8 cellular contexts compared by ENCODE assay signal in the genomic region with DNA sequence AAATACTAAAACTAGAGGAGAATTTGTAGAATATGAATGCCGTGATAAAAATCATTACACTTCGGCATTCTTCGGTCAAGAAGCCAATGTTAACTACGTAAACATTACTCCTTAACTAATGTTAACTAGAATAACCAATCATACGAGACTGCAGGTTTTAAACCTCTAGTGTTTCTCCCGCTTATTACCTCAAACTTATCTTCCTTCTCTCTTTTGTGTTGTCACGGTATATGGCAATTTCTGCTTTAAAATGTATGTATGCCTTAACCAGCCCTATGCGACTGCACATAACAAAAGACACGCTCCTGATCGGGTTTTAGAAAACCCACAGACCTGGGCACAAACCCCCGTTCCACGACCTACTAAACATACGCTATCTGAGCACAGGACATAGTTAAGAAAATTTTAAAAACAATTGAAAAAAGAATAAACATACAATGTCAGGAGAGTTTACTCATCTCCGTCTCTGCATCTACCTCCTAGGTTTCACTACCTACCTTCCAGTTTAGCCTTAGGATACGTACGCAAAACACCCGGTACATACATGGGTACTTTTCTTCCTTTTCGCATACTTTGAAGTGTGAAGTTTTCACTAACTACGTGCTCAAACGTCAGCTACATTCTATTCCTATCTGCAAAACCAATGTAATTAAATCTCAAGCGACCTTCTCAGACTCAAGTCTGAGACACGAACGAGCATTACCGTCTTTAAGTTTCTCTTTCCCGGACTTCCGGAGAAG. TPM values are rescaled to one million over a fixed set of nuclear protein-coding genes. Genes with fewer than 3 reads are reported as not detected.
A peak's percentile ranks its signal among the peaks of the same experiment; 100 is the strongest.
DNase-seq lines count a peak whose midpoint lies in the region; ATAC-seq, FAIRE-seq and TF ChIP-seq lines count a peak whose summit lies in the region.

No MANE protein-coding gene starts in this region.

- peak; percentile 26 for FAIRE-seq in endothelial cell of umbilical vein (lab: Jason Lieb, UNC)

- peak overlapping the region; percentile 99 for H2BK5ac ChIP-seq in neuronal stem cell (ENCODE audit: low read length)

- peaks cover 31% of the 10 kb centered on the region for H3K4me1 ChIP-seq in endothelial cell of umbilical vein (ENCODE audit: control insufficient read depth, extremely low read depth, insufficient read depth, low read length)
- H3K4me1 ChIP-seq in neuronal stem cell (ENCODE audit: control insufficient read depth in 2 of 2, insufficient read depth in 1 of 2, low read depth in 1 of 2, low read length in 2 of 2) = peaks cover 2% of the 10 kb centered on the region in 2 donors

- H3K79me2 ChIP-seq in endothelial cell of umbilical vein (ENCODE audit: control insufficient read depth, insufficient read depth, low read length) = peaks cover 54% of the 10 kb centered on the region

- no peaks in the 10 kb centered on the region for H3K9me3 ChIP-seq in endothelial cell of umbilical vein (replicated peaks; ENCODE audit: control insufficient read depth, insufficient read depth, low read length)
- H3K9me3 ChIP-seq in neuronal stem cell (replicated peaks in 1 of 2; ENCODE audit: control insufficient read depth in 2 of 2, insufficient read depth in 1 of 2, low read depth in 1 of 2, low read length in 2 of 2) = no peaks in the 10 kb centered on the region

- H3K4ac ChIP-seq in neuronal stem cell (ENCODE audit: low read length) = no peak overlapping the region

- peak overlapping the region; percentile 99 for H3K4me3 ChIP-seq in BJ (ENCODE audit: low read depth, low read length)
- H3K4me3 ChIP-seq in endothelial cell of umbilical vein (replicated peaks in 1 of 3; ENCODE audit: insufficient read depth in 1 of 3, low read depth in 1 of 3, low read length in 3 of 3) = peak overlapping the region; percentile 50 to 95 (median 83)
- H3K4me3 ChIP-seq in neuronal stem cell (ENCODE audit: low read length in 2 of 2) = peak overlapping the region; percentile 95 to 100

- no peaks in the 10 kb centered on the region for H3K9me1 ChIP-seq in endothelial cell of umbilical vein (replicated peaks; ENCODE audit: control insufficient read depth, extremely low read depth, insufficient read depth, low read length)

- peak overlapping the region; percentile 79 for H2BK120ac ChIP-seq in neuronal stem cell (ENCODE audit: low read depth, low read length)

- H2AFZ ChIP-seq in endothelial cell of umbilical vein (ENCODE audit: low read depth, low read length) = peak overlapping the region; percentile 94
- H2AFZ ChIP-seq in neuronal stem cell (ENCODE audit: low read length) = peak overlapping the region; percentile 88

- POLR2A ChIA-PET in BJ (lab: Charles Lee) (interaction anchor here (0.6 kb wide), 1 partner anchor 120 kb away, joined by 3 read pairs; no protein-coding TSS in a partner anchor), endothelial cell of umbilical vein (lab: Charles Lee) (no interaction called here)

- dilution Hi-C loops in endothelial cell of umbilical vein (cut with MboI; ENCODE audit: extremely low pct_ligation_motif_present, low sequenced_read_pairs) = no loop called here

- no peaks in the 10 kb centered on the region for H3K27me3 ChIP-seq in BJ (ENCODE audit: control insufficient read depth, insufficient read depth, low read length)
- H3K27me3 ChIP-seq in endothelial cell of umbilical vein (ENCODE audit: control insufficient read depth in 2 of 2, insufficient read depth in 2 of 2, low read length in 2 of 2) = peaks cover 0 to 3% of the 10 kb centered on the region in 2 experiments
- no peaks in the 10 kb centered on the region for H3K27me3 ChIP-seq in neuronal stem cell (ENCODE audit: control insufficient read depth in 3 of 3, insufficient read depth in 3 of 3, low read depth in 1 of 3, low read length in 3 of 3)

- no peak for TF ChIP-seq POLR2A in endothelial cell of umbilical vein (IDR thresholded peaks at IDR 0.05; ENCODE audit: low read depth, low read length)

- H3K18ac ChIP-seq in neuronal stem cell (ENCODE audit: low read length) = peak overlapping the region; percentile 96

- H2BK12ac ChIP-seq in neuronal stem cell (ENCODE audit: low read length) = no peak overlapping the region

- BruUV-seq in endothelial cell of umbilical vein (replicated peaks; lab: Mats Ljungman, UMichigan) = TSS peak; percentile 18

- intact Hi-C loops in endothelial cell of umbilical vein (cut with micrococcal nuclease) = loop anchor here (1.0 to 10.0 kb wide), 4 partner anchors 314 to 536 kb away; a partner anchor contains a TSS

- no CpG with 5 or more reads among the region's 26 CpGs for WGBS in neuronal stem cell (ENCODE audit: extremely low coverage in 2 of 2, insufficient read length in 2 of 2, insufficient replicate concordance in 1 of 2), 2 donors

- no peak overlapping the region for H4K8ac ChIP-seq in neuronal stem cell (ENCODE audit: low read depth, low read length)

- H2AK5ac ChIP-seq in neuronal stem cell (ENCODE audit: low read depth, low read length) = no peak overlapping the region

- CTCF ChIA-PET in BJ (lab: Yijun Ruan, JAX) (interaction anchor here (5.4 kb wide), 1 partner anchor 194 kb away, joined by 84 read pairs; no protein-coding TSS in a partner anchor), endothelial cell of umbilical vein (lab: Charles Lee) (interaction anchor here (2.7 kb wide), 1 partner anchor 13 kb away, joined by 7 read pairs; no protein-coding TSS in a partner anchor)

- H4K91ac ChIP-seq in neuronal stem cell (ENCODE audit: low read depth, low read length, poor library complexity) = no peak overlapping the region

- peak overlapping the region; percentile 97 for H2BK15ac ChIP-seq in neuronal stem cell (ENCODE audit: low read length)

- H3K23ac ChIP-seq in neuronal stem cell (ENCODE audit: low read depth, low read length, poor library complexity) = no peak overlapping the region

- H3K36me3 ChIP-seq in BJ (ENCODE audit: control insufficient read depth, insufficient read depth, low read length) (peaks cover 4% of the 10 kb centered on the region), endothelial cell of umbilical vein (ENCODE audit: control insufficient read depth in 2 of 2, extremely low read depth in 1 of 2, insufficient read depth in 2 of 2, low read length in 2 of 2) (peaks cover 8 to 10% of the 10 kb centered on the region in 2 experiments), neuronal stem cell (replicated peaks in 1 of 2; ENCODE audit: control insufficient read depth in 2 of 2, insufficient read depth in 2 of 2, low read length in 2 of 2) (peaks cover 3 to 33% of the 10 kb centered on the region in 2 donors)

- H3K27ac ChIP-seq in endothelial cell of umbilical vein (ENCODE audit: insufficient read depth, low read depth, low read length) (peak overlapping the region; percentile 93), neuronal stem cell (replicated peaks; ENCODE audit: low read length) (peak overlapping the region; percentile 99)

- H3K4me2 ChIP-seq in endothelial cell of umbilical vein (ENCODE audit: insufficient read depth, low read length) (peak overlapping the region; percentile 98), neuronal stem cell (ENCODE audit: insufficient read depth, low read length, poor library complexity, severe bottlenecking) (peak overlapping the region; percentile 38)

- TF ChIP-seq CTCF in BJ (IDR thresholded peaks at IDR 0.05; ENCODE audit: insufficient read depth, low read depth, low read length) (no peak), endothelial cell of umbilical vein (IDR thresholded peaks at IDR 0.05; ENCODE audit: extremely low read depth in 1 of 2, insufficient read depth in 1 of 2, low read depth in 1 of 2, low read length in 2 of 2) (no peak)

- peaks cover 5% of the 10 kb centered on the region for H4K20me1 ChIP-seq in endothelial cell of umbilical vein (replicated peaks; ENCODE audit: control insufficient read depth, extremely low read depth, insufficient read depth, low read length)

- H3K9ac ChIP-seq in endothelial cell of umbilical vein (replicated peaks; ENCODE audit: extremely low read depth, insufficient read depth, low read length) (peak overlapping the region; percentile 95), neuronal stem cell (ENCODE audit: low read depth, low read length, poor library complexity) (peak overlapping the region; percentile 100)

- DNase-seq in BJ (ENCODE audit: low read depth) = no peak
- DNase-seq in SIG-M5 (lab: John Stamatoyannopoulos, UW) = peak; percentile 2
- peak; percentile 61 for DNase-seq in endothelial cell of umbilical vein (ENCODE audit: low read depth, low spot score)
- DNase-seq in neuronal stem cell (ENCODE audit: low spot score) = no peak
- no peak for DNase-seq in amniotic stem cell (lab: John Stamatoyannopoulos, UW)
- DNase-seq in LoVo (ENCODE audit: low spot score) = no peak

- peak overlapping the region; percentile 97 for H3K14ac ChIP-seq in neuronal stem cell (ENCODE audit: low read length)

- ATAC-seq in GM21723 (IDR thresholded peaks at IDR 0.05; ENCODE audit: unreplicated experiment) = peak; percentile 1
- ATAC-seq in GM19455 (IDR thresholded peaks at IDR 0.05; ENCODE audit: unreplicated experiment) = no peak

- H3K79me1 ChIP-seq in neuronal stem cell (ENCODE audit: low read depth, low read length) = peaks cover 2% of the 10 kb centered on the region

RNA-seq across cellular contexts. Expression of a gene that starts 1.1 kb away (rescaled TPM):
- polyA plus RNA-seq in BJ (2011; rRNA removed) (298 and 418 TPM in 2 replicates), endothelial cell of umbilical vein (116 and 129 TPM in 2 replicates)
- 191 and 286 TPM in 2 replicates for polyA minus RNA-seq in BJ (2011; rRNA and poly(A)+ RNA removed)
- 162 and 172 TPM in 2 replicates for total RNA-seq in endothelial cell of umbilical vein
- 90.8 and 92.7 TPM in 2 replicates for polyA plus RNA-seq in endothelial cell of umbilical vein (2011; cell fraction: cytosol; rRNA removed)
- 57.4 and 85.7 TPM in 2 replicates for polyA plus RNA-seq in endothelial cell of umbilical vein (2011; cell fraction: nucleus; rRNA removed)
- polyA plus RNA-seq in endothelial cell of umbilical vein (2012) = 113 and 151 TPM in 2 replicates
- polyA minus RNA-seq in endothelial cell of umbilical vein = 258 and 280 TPM in 2 replicates
- polyA minus RNA-seq in endothelial cell of umbilical vein (2011; cell fraction: cytosol; rRNA and poly(A)+ RNA removed) = 167 TPM
- 105 and 111 TPM in 2 replicates for polyA minus RNA-seq in endothelial cell of umbilical vein (2011; cell fraction: nucleus; rRNA and poly(A)+ RNA removed)
- 92.4 TPM for polyA plus RNA-seq in neuronal stem cell (2013, experiment 1 of 2)
- 94.2 TPM for polyA plus RNA-seq in neuronal stem cell (2013, experiment 2 of 2)

RNA-seq across cellular contexts. Expression of a gene that starts 59.3 kb away (rescaled TPM):
- polyA plus RNA-seq in BJ (2011; rRNA removed) (0.48 and 1.2 TPM in 2 replicates), endothelial cell of umbilical vein (0.11 and 0.25 TPM in 2 replicates)
- polyA minus RNA-seq in BJ (2011; rRNA and poly(A)+ RNA removed) = 0.67 and 1.4 TPM in 2 replicates
- total RNA-seq in endothelial cell of umbilical vein = 0.25 and 0.33 TPM in 2 replicates
- polyA plus RNA-seq in endothelial cell of umbilical vein (2011; cell fraction: cytosol; rRNA removed) = 0.23 and 0.32 TPM in 2 replicates
- 0.22 and 0.26 TPM in 2 replicates for polyA plus RNA-seq in endothelial cell of umbilical vein (2011; cell fraction: nucleus; rRNA removed)
- 0.14 and 0.19 TPM in 2 replicates for polyA plus RNA-seq in endothelial cell of umbilical vein (2012)
- polyA minus RNA-seq in endothelial cell of umbilical vein = 0.64 TPM in 1 of 2 replicates, not detected in the other
- not detected for polyA minus RNA-seq in endothelial cell of umbilical vein (2011; cell fraction: cytosol; rRNA and poly(A)+ RNA removed)
- not detected in 2 replicates for polyA minus RNA-seq in endothelial cell of umbilical vein (2011; cell fraction: nucleus; rRNA and poly(A)+ RNA removed)
- 6.1 TPM for polyA plus RNA-seq in neuronal stem cell (2013, experiment 1 of 2)
- polyA plus RNA-seq in neuronal stem cell (2013, experiment 2 of 2) = 6.1 TPM

RNA-seq across cellular contexts. Expression of a gene that starts 59.3 kb away (rescaled TPM):
- polyA plus RNA-seq in BJ (2011; rRNA removed) (7.7 and 9.8 TPM in 2 replicates), endothelial cell of umbilical vein (10.0 and 11.5 TPM in 2 replicates)
- polyA minus RNA-seq in BJ (2011; rRNA and poly(A)+ RNA removed) = 9.4 and 15.5 TPM in 2 replicates
- total RNA-seq in endothelial cell of umbilical vein = 6.9 and 8.5 TPM in 2 replicates
- polyA plus RNA-seq in endothelial cell of umbilical vein (2011; cell fraction: cytosol; rRNA removed) = 8.4 and 8.8 TPM in 2 replicates
- 18.3 and 25.6 TPM in 2 replicates for polyA plus RNA-seq in endothelial cell of umbilical vein (2011; cell fraction: nucleus; rRNA removed)
- polyA plus RNA-seq in endothelial cell of umbilical vein (2012) = 5.1 and 6.7 TPM in 2 replicates
- polyA minus RNA-seq in endothelial cell of umbilical vein = 12.1 and 16.6 TPM in 2 replicates
- polyA minus RNA-seq in endothelial cell of umbilical vein (2011; cell fraction: cytosol; rRNA and poly(A)+ RNA removed) = 8.6 TPM
- 14.5 and 22.2 TPM in 2 replicates for polyA minus RNA-seq in endothelial cell of umbilical vein (2011; cell fraction: nucleus; rRNA and poly(A)+ RNA removed)
- polyA plus RNA-seq in neuronal stem cell (2013, experiment 1 of 2) = 6.4 TPM
- 5.9 TPM for polyA plus RNA-seq in neuronal stem cell (2013, experiment 2 of 2)

Comparison
In these comparisons a context has a peak if more than half of its experiments do, and no peak if none do; other contexts are left out.
1. DNase-seq: peak in SIG-M5 (single experiment) and endothelial cell of umbilical vein (single experiment); none in BJ (single experiment), neuronal stem cell (single experiment), amniotic stem cell (single experiment) and LoVo (single experiment).
2. Peak in every context shown above with its lines, with median percentiles within 50 percentile points of each other: H3K4me3 ChIP-seq.